Comparison of ENCODE assay signal across 22 cellular contexts in the genomic region with DNA sequence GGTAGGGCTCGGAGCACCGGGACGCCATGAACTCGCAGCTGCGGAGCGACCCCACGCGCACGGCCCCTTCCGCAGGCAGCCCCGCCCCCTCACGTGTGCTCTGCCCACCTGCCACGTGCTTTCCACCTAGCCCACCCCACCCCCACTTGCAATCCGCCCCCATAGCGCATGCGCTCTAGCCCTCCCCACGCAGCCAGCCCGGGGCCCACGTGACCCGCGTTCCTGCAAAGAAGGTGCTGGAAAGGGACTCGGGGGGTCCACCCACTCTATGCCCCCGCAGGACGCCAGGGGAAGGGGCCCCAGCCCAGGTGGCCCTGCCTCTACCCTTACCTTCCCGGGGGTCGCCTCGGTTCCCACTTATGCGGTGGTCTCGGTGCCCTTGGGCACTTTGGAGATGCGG. TPM values are rescaled to one million over a fixed set of nuclear protein-coding genes. Genes with fewer than 3 reads are reported as not detected.
DNase-seq lines count a peak whose midpoint lies in the region; ATAC-seq, FAIRE-seq and TF ChIP-seq lines count a peak whose summit lies in the region.
"Had no signal": no experiment of that assay in that cellular context is flagged by ENCODE, and none has a peak within 500 bp of the region (broad histone marks: within the 10 kb centered on the region; RNA-seq: fewer than 3 reads in every experiment).

A gene with protein sequence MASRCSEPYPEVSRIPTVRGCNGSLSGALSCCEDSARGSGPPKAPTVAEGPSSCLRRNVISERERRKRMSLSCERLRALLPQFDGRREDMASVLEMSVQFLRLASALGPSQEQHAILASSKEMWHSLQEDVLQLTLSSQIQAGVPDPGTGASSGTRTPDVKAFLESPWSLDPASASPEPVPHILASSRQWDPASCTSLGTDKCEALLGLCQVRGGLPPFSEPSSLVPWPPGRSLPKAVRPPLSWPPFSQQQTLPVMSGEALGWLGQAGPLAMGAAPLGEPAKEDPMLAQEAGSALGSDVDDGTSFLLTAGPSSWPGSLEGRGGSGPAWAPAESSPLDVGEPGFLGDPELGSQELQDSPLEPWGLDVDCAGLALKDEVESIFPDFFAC (minus strand): TSS at position 42 of the 400 bp plus-strand sequence. CDS start 14 bp downstream, at position 28.

- H4K5ac ChIP-seq in H9 (ENCODE audit: insufficient read length, low read depth, low read length): no peak within 1 kb of the TSS

- H3K79me1 ChIP-seq in H9 (ENCODE audit: insufficient read depth, low read depth, low read length, poor library complexity, severe bottlenecking) (no peaks in the 10 kb centered on the region), neuronal stem cell (ENCODE audit: low read depth, low read length) (no peaks in the 10 kb centered on the region)

- TF ChIP-seq POLR2A in A549 (IDR thresholded peaks at IDR 0.05; ENCODE audit: low read length) (no peak), K562 (conservative IDR thresholded peaks at IDR 0.05) (no peak)

- no peaks in the 10 kb centered on the region for H3K79me2 ChIP-seq in H9 (ENCODE audit: insufficient read depth, low read length)
- H3K79me2 ChIP-seq in K562 (ENCODE audit: control insufficient read depth, insufficient read depth, low read length): no peaks in the 10 kb centered on the region

- TF ChIP-seq EP300 in A549 (IDR thresholded peaks at IDR 0.05): no peak
- no peak for TF ChIP-seq EP300 in K562 (IDR thresholded peaks at IDR 0.05; ENCODE audit: low read length)

- no peaks in the 10 kb centered on the region for H3K36me3 ChIP-seq in K562 (ENCODE audit: control insufficient read depth, insufficient read depth, low read length)
- H3K36me3 ChIP-seq in neuronal stem cell (replicated peaks in 1 of 2; ENCODE audit: control insufficient read depth in 2 of 2, insufficient read depth in 2 of 2, low read length in 2 of 2): no peaks in the 10 kb centered on the region
- H3K36me3 ChIP-seq in A673 (ENCODE audit: insufficient read depth, low read length, poor library complexity, severe bottlenecking): no peaks in the 10 kb centered on the region
- H3K36me3 ChIP-seq: HAP-1 had no signal

- no peak within 1 kb of the TSS for H2BK120ac ChIP-seq in H9 (ENCODE audit: low read depth, low read length, poor library complexity, severe bottlenecking)
- H2BK120ac ChIP-seq in neuronal stem cell (ENCODE audit: low read depth, low read length): no peak within 1 kb of the TSS

- H3K4me3 ChIP-seq in A549 (no peak within 1 kb of the TSS), K562 (no peak within 1 kb of the TSS), neuronal stem cell (ENCODE audit: low read length in 2 of 2) (no peak within 1 kb of the TSS), A673 (ENCODE audit: low read depth, low read length, poor library complexity, severe bottlenecking) (no peak within 1 kb of the TSS)
- H3K4me3 ChIP-seq: HAP-1 had no signal

- H2AK5ac ChIP-seq in H9 (ENCODE audit: insufficient read length, low read length) (no peak within 1 kb of the TSS), neuronal stem cell (ENCODE audit: low read depth, low read length) (peak within 1 kb of the TSS; percentile 97)

- H4K8ac ChIP-seq in H9 (replicated peaks; ENCODE audit: insufficient read length, low read depth, low read length) (no peak within 1 kb of the TSS), neuronal stem cell (ENCODE audit: low read depth, low read length) (no peak within 1 kb of the TSS)

- no peaks in the 10 kb centered on the region for H3K36me3 Mint-ChIP-seq in H9 (ENCODE audit: insufficient read depth in 1 of 3, low read depth in 3 of 3)

- TF ChIP-seq CTCF in A549 (IDR thresholded peaks at IDR 0.05): no peak
- TF ChIP-seq CTCF in H9 (conservative IDR thresholded peaks at IDR 0.05): no peak
- no peak for TF ChIP-seq CTCF in K562 (IDR thresholded peaks at IDR 0.05 in 2 of 3, conservative IDR thresholded peaks at IDR 0.05 in 1 of 3; ENCODE audit: insufficient read depth in 2 of 3, low read depth in 1 of 3, low read length in 3 of 3)
- TF ChIP-seq CTCF in A673 (conservative IDR thresholded peaks at IDR 0.05; ENCODE audit: low read depth, low read length): no peak

- no peak within 1 kb of the TSS for H3K18ac ChIP-seq in H9 (ENCODE audit: insufficient read length, low read depth, low read length)
- H3K18ac ChIP-seq in neuronal stem cell (ENCODE audit: low read length): peak within 1 kb of the TSS; percentile 17

- WGBS in A549 (ENCODE audit: missing lambda C conversion rate): 74% methylated on average over 7 of the region's 30 CpGs
- no CpG with 5 or more reads among the region's 30 CpGs for WGBS in H9 (ENCODE audit: extremely low coverage, insufficient read length, low lambda C conversion rate)
- WGBS in K562 (ENCODE audit: insufficient coverage, low coverage, missing lambda C conversion rate): 13% methylated on average over 12 of the region's 30 CpGs
- no CpG with 5 or more reads among the region's 30 CpGs for WGBS in neuronal stem cell (ENCODE audit: extremely low coverage in 2 of 2, insufficient read length in 2 of 2, insufficient replicate concordance in 1 of 2), 2 donors

- H3K4me1 ChIP-seq in A549 (peaks cover 9% of the 10 kb centered on the region; the same call in 2 of the 3 replicates), H9 (ENCODE audit: insufficient read depth, low read length) (no peaks in the 10 kb centered on the region), K562 (replicated peaks in 1 of 2; ENCODE audit: control insufficient read depth in 2 of 2, insufficient read depth in 2 of 2, low read length in 2 of 2) (peaks cover 0 to 54% of the 10 kb centered on the region in 2 experiments; a peak in 2 of 5 replicates), neuronal stem cell (ENCODE audit: control insufficient read depth in 2 of 2, insufficient read depth in 1 of 2, low read depth in 1 of 2, low read length in 2 of 2) (no peaks in the 10 kb centered on the region), A673 (ENCODE audit: insufficient read depth, low read length, poor library complexity, severe bottlenecking) (peaks cover 5% of the 10 kb centered on the region)
- H3K4me1 ChIP-seq: HAP-1 had no signal

- POLR2A ChIA-PET in A549 (lab: Yijun Ruan, JAX): no interaction called here
- POLR2A ChIA-PET in K562 (lab: Yijun Ruan, JAX): no interaction called here
- POLR2A ChIA-PET in A673 (lab: Charles Lee; ENCODE audit: low non-redundant PET): no interaction called here

- H3K14ac ChIP-seq in H9 (ENCODE audit: insufficient read depth, low read length) (peak within 1 kb of the TSS; percentile 27; the same call in 1 of the 2 replicates), neuronal stem cell (ENCODE audit: low read length) (no peak within 1 kb of the TSS)

- no peak within 1 kb of the TSS for H2BK15ac ChIP-seq in H9 (ENCODE audit: low read depth, low read length)
- peak within 1 kb of the TSS; percentile 85 for H2BK15ac ChIP-seq in neuronal stem cell (ENCODE audit: low read length)

- ATAC-seq in A549 (no peak), K562 (no peak), GM21360 (IDR thresholded peaks at IDR 0.05; ENCODE audit: unreplicated experiment) (no peak)

- no peaks in the 10 kb centered on the region for H3K9me3 Mint-ChIP-seq in H9
- H3K9me3 Mint-ChIP-seq: CD4-positive, alpha-beta T cell had no signal

- H3K9ac ChIP-seq in H9 (ENCODE audit: extremely low read depth, insufficient read length, low read length): no peak within 1 kb of the TSS
- H3K9ac ChIP-seq in K562 (ENCODE audit: insufficient read depth in 1 of 2, low read depth in 2 of 2, low read length in 2 of 2): no peak within 1 kb of the TSS
- no peak within 1 kb of the TSS for H3K9ac ChIP-seq in neuronal stem cell (ENCODE audit: low read depth, low read length, poor library complexity)

- H3K4ac ChIP-seq in H9 (ENCODE audit: low read depth, low read length): no peak within 1 kb of the TSS
- H3K4ac ChIP-seq in neuronal stem cell (ENCODE audit: low read length): no peak within 1 kb of the TSS

- FAIRE-seq in A549 (lab: Jason Lieb, UNC): no peak
- FAIRE-seq in K562 (lab: Jason Lieb, UNC): no peak
- FAIRE-seq: GM12892, GM18507 had no signal

- 0 out of 3 replicates have a peak within 1 kb of the TSS, but pooled peaks have one; percentile 7 for H3K4me2 ChIP-seq in A549
- H3K4me2 ChIP-seq in H9 (ENCODE audit: insufficient read depth, insufficient read length, low read length): no peak within 1 kb of the TSS
- no peak within 1 kb of the TSS for H3K4me2 ChIP-seq in K562 (ENCODE audit: insufficient read depth, low read length)
- no peak within 1 kb of the TSS for H3K4me2 ChIP-seq in neuronal stem cell (ENCODE audit: insufficient read depth, low read length, poor library complexity, severe bottlenecking)

- peaks cover 17% of the 10 kb centered on the region for H3K27me3 Mint-ChIP-seq in H9 (ENCODE audit: low read depth)

- BruUV-seq in K562 (replicated peaks; lab: Mats Ljungman, UMichigan): no TSS peak
- no TSS peak for BruUV-seq in A673 (replicated peaks; lab: Mats Ljungman, UMichigan)

- no peak for TF ChIP-seq RAD21 in A549 (conservative IDR thresholded peaks at IDR 0.05 in 1 of 2, IDR thresholded peaks at IDR 0.05 in 1 of 2)
- TF ChIP-seq RAD21 in K562 (CRISPR knock-in tag; conservative IDR thresholded peaks at IDR 0.05 in 1 of 2, IDR thresholded peaks at IDR 0.05 in 1 of 2): no peak

- no peaks in the 10 kb centered on the region for H3K23me2 ChIP-seq in H9 (ENCODE audit: insufficient read length, low read depth, low read length, poor library complexity, severe bottlenecking)

- no peak within 1 kb of the TSS for H3K4me3 Mint-ChIP-seq in H9
- H3K4me3 Mint-ChIP-seq: CD4-positive, alpha-beta T cell had no signal

- H3K4me1 Mint-ChIP-seq in H9: peaks cover 2 to 4% of the 10 kb centered on the region in 2 experiments; a peak in 3 of 4 replicates

- H2AFZ ChIP-seq in H9 (ENCODE audit: low read length) (no peak within 1 kb of the TSS), K562 (ENCODE audit: low read depth, low read length) (0 out of 2 replicates have a peak within 1 kb of the TSS, but pooled peaks have one; percentile 45), neuronal stem cell (ENCODE audit: low read length) (no peak within 1 kb of the TSS)

- H2BK5ac ChIP-seq in H9 (ENCODE audit: insufficient read length, low read length) (no peak within 1 kb of the TSS), neuronal stem cell (ENCODE audit: low read length) (peak within 1 kb of the TSS; percentile 66)

- H4K91ac ChIP-seq in H9 (ENCODE audit: insufficient read length, low read depth, low read length) (no peak within 1 kb of the TSS), neuronal stem cell (ENCODE audit: low read depth, low read length, poor library complexity) (no peak within 1 kb of the TSS)

- no peak within 1 kb of the TSS for H3K56ac ChIP-seq in H9 (ENCODE audit: insufficient read length, low read depth, low read length)

- H3K9me1 ChIP-seq in K562 (ENCODE audit: control insufficient read depth, insufficient read depth, low read length): no peaks in the 10 kb centered on the region

- H3K27me3 ChIP-seq in H9 (ENCODE audit: insufficient read depth, low read length) (no peaks in the 10 kb centered on the region; the same call in 1 of the 2 replicates), K562 (ENCODE audit: control insufficient read depth in 2 of 2, insufficient read depth in 2 of 2, low read length in 2 of 2) (peaks cover 13 to 42% of the 10 kb centered on the region in 2 experiments; a peak in 4 of 5 replicates), neuronal stem cell (ENCODE audit: control insufficient read depth in 3 of 3, insufficient read depth in 3 of 3, low read depth in 1 of 3, low read length in 3 of 3) (peaks cover 0 to 43% (median 11%) of the 10 kb centered on the region in 3 experiments), A673 (replicated peaks; ENCODE audit: insufficient read depth, low read depth, low read length, poor library complexity) (no peaks in the 10 kb centered on the region)

- no peak within 1 kb of the TSS for H2BK12ac ChIP-seq in H9 (ENCODE audit: insufficient read length, low read depth, low read length)
- no peak within 1 kb of the TSS for H2BK12ac ChIP-seq in neuronal stem cell (ENCODE audit: low read length)

- no peak within 1 kb of the TSS for H3T11ph ChIP-seq in H9 (ENCODE audit: low read length)

- CTCF ChIA-PET in A549 (lab: Yijun Ruan, JAX) (no interaction called here), K562 (lab: Yijun Ruan, JAX; ENCODE audit: low intra/inter-chr PET ratio) (no interaction called here), A673 (lab: Charles Lee) (no interaction called here)

- no peak within 1 kb of the TSS for H3K27ac ChIP-seq in A549
- no peak within 1 kb of the TSS for H3K27ac ChIP-seq in H9 (ENCODE audit: insufficient read length, low read depth, low read length)
- no peak within 1 kb of the TSS for H3K27ac ChIP-seq in K562 (ENCODE audit: extremely low read depth, low read depth, low read length)
- no peak within 1 kb of the TSS for H3K27ac ChIP-seq in neuronal stem cell (replicated peaks; ENCODE audit: low read length)
- no peak within 1 kb of the TSS for H3K27ac ChIP-seq in A673 (ENCODE audit: low read depth, low read length, poor library complexity, severe bottlenecking)
- H3K27ac ChIP-seq: C4-2B had no signal

- no peak for DNase-seq in A549 (ENCODE audit: low read depth in 1 of 2, low spot score in 1 of 2)
- no peak for DNase-seq in H9
- DNase-seq in K562 (ENCODE audit: extremely low read depth in 1 of 4, low spot score in 3 of 4): peak in 3 of 4 experiments; percentile 54 to 65 (median 58)
- no peak for DNase-seq in neuronal stem cell (ENCODE audit: low spot score)
- DNase-seq in RKO (ENCODE audit: low spot score): no peak
- no peak for DNase-seq in A673 (ENCODE audit: low spot score)
- DNase-seq: AML-193; CD4-positive, alpha-beta T cell; DMS153; DMS79; GDM1; GOT3; KBM-7 had no signal

- H3K9me3 ChIP-seq in A549 (no peaks in the 10 kb centered on the region), H9 (ENCODE audit: control insufficient read depth, low read depth, low read length) (no peaks in the 10 kb centered on the region), K562 (replicated peaks; ENCODE audit: control insufficient read depth, insufficient read depth, low read depth, low read length) (no peaks in the 10 kb centered on the region), neuronal stem cell (replicated peaks in 1 of 2; ENCODE audit: control insufficient read depth in 2 of 2, insufficient read depth in 1 of 2, low read depth in 1 of 2, low read length in 2 of 2) (no peaks in the 10 kb centered on the region), A673 (ENCODE audit: low read depth, low read length, poor library complexity, severe bottlenecking) (no peaks in the 10 kb centered on the region)
- H3K9me3 ChIP-seq: HAP-1 had no signal

- H3K23ac ChIP-seq in H9 (ENCODE audit: insufficient read length, low read depth, low read length) (no peak within 1 kb of the TSS), neuronal stem cell (ENCODE audit: low read depth, low read length, poor library complexity) (no peak within 1 kb of the TSS)

- in situ Hi-C loops in K562 (cut with MboI): no loop called here

- H2BK20ac ChIP-seq in H9 (ENCODE audit: low read depth, low read length, poor library complexity, severe bottlenecking): no peak within 1 kb of the TSS

- intact Hi-C loops in K562 (cut with micrococcal nuclease) (no loop called here), A673 (cut with micrococcal nuclease; ENCODE audit: unreplicated experiment) (no loop called here)

- H4K20me1 ChIP-seq in H9 (ENCODE audit: control insufficient read depth, insufficient read depth, insufficient read length) (no peaks in the 10 kb centered on the region), K562 (replicated peaks; ENCODE audit: control insufficient read depth, insufficient read depth, low read length) (peaks cover 7% of the 10 kb centered on the region; the same call in 1 of the 2 replicates)

- H3K27ac Mint-ChIP-seq in H9: no peak within 1 kb of the TSS
- H3K27ac Mint-ChIP-seq: CD4-positive, alpha-beta T cell had no signal

RNA-seq across cellular contexts. Expression of the gene that starts here (rescaled TPM):
- polyA plus RNA-seq in A549 (2011; rRNA removed): not detected in 2 replicates
- polyA plus RNA-seq in A549 (2012; cell fraction: cytosol; rRNA removed): not detected in 2 replicates
- polyA plus RNA-seq in A549 (2012; cell fraction: nucleus; rRNA removed): not detected in 2 replicates
- polyA plus RNA-seq in A549 (2017; fragmentation: RNase III; extraction: RNeasy Plus Mini Kit Qiagen cat#74134 plus additional on column Dnase treatment): not detected in 3 replicates
- not detected in 2 replicates for polyA minus RNA-seq in A549 (2011; rRNA and poly(A)+ RNA removed)
- total RNA-seq in H9 (2021): not detected in 2 replicates
- total RNA-seq in K562 (2011; cell fraction: chromatin; rRNA removed; ENCODE audit: low replicate concordance): 0.42 TPM in 1 of 2 replicates, not detected in the other
- total RNA-seq in K562 (2011; cell fraction: nucleolus; rRNA removed): 0.26 and 0.33 TPM in 2 replicates
- total RNA-seq in K562 (2011; cell fraction: nucleoplasm; rRNA removed): 0.31 and 0.44 TPM in 2 replicates
- total RNA-seq in K562 (2014; rRNA removed): 0.16 and 0.41 TPM in 2 replicates
- not detected in 2 replicates for total RNA-seq in K562 (2014; rRNA removed; fragmentation: Illumina TruSeq; extraction: Trizol)
- 0.19 TPM in 1 of 2 replicates, not detected in the other for total RNA-seq in K562 (2015; rRNA removed; fragmentation: Illumina TruSeq; extraction: Trizol)
- 0.29 TPM in 1 of 2 replicates, not detected in the other for total RNA-seq in K562 (2021)
- 0.16 and 0.17 TPM in 2 replicates for polyA plus RNA-seq in K562 (2011; rRNA removed)
- polyA plus RNA-seq in K562 (2011; cell fraction: cytosol; rRNA removed): 0.22 and 0.40 TPM in 2 replicates
- 0.59 and 0.65 TPM in 2 replicates for polyA plus RNA-seq in K562 (2011; cell fraction: nucleus; rRNA removed)
- 0.16 and 0.68 TPM in 2 replicates for polyA plus RNA-seq in K562 (2012)
- not detected in 2 replicates for polyA plus RNA-seq in K562 (2014; fragmentation: Illumina TruSeq; extraction: Trizol)
- polyA plus RNA-seq in K562 (2014; fragmentation: Nextera tagmentation; extraction: Ambion mirVana): not detected
- 0.24 TPM in 1 of 2 replicates, not detected in the other for polyA plus RNA-seq in K562 (2014; rRNA removed)
- not detected in 2 replicates for polyA minus RNA-seq in K562 (2011; rRNA and poly(A)+ RNA removed)
- polyA minus RNA-seq in K562 (2011; cell fraction: cytosol; rRNA and poly(A)+ RNA removed): not detected in 2 replicates
- polyA minus RNA-seq in K562 (2011; cell fraction: nucleus; rRNA and poly(A)+ RNA removed): 0.22 TPM in 1 of 2 replicates, not detected in the other
- polyA plus RNA-seq in neuronal stem cell (2013, experiment 1 of 2): not detected
- polyA plus RNA-seq in neuronal stem cell (2013, experiment 2 of 2): not detected
- not detected in 2 replicates for total RNA-seq in A673 (2021)
- total RNA-seq: A172; CD4-positive, alpha-beta T cell; Daoy; HT-29 had no signal
- polyA plus RNA-seq: BJ had no signal

Comparison
In these comparisons a context has a peak if more than half of its experiments do, and no peak if none do; other contexts are left out.
1. Peak in DNase-seq in K562; RNA of the gene not detected or under 1 TPM.